In the genomic region with DNA sequence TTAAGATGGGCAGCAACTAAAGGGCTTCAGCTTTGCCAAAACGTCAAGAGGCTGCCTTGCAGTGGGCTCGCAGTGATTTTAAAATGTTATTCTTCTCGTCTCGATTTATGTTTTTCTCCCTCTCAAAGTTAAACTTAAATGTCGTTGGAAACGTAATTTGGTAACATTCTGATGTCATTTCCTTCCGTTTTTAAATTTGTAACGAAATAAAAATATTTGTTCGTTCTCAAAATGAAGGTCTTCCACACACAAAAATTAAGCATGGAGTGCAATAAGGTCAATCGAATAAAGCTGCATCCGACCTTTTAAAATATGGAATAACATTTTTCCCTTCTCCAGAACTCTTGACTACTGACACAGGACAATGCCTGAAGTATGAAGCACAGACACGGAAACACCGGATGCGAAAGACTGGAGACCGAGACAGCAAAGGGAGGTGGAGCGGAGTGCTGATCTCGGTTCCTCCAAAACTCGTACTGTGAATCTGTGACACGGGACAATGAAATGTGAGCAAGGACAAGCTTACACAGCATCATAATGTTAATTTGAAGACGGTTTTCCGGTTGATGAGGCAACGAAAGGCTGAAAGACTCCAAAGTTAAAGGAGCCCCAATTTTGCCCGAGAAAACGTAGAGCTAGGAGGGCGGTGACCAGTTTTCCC, we compare ENCODE assay signal across 1 cellular context.
TF ChIP-seq lines count a peak whose summit lies in the region.

No MANE protein-coding gene starts in this region.

TF ChIP-seq in WTC11, 78 proteins besides CTCF, POLR2A, EP300 and RAD21 (continued from another document):
- TF ChIP-seq ZNF532 (CRISPR knock-in tag; IDR thresholded peaks at IDR 0.05; ENCODE audit: borderline replicate concordance) (no peak), CREB1 (CRISPR knock-in tag; IDR thresholded peaks at IDR 0.05) (no peak), GABPB1 (CRISPR knock-in tag; IDR thresholded peaks at IDR 0.05) (no peak), USF2 (CRISPR knock-in tag; IDR thresholded peaks at IDR 0.05) (no peak), GTF2I (CRISPR knock-in tag; conservative IDR thresholded peaks at IDR 0.05) (no peak)
- TF ChIP-seq, protein P1, sequence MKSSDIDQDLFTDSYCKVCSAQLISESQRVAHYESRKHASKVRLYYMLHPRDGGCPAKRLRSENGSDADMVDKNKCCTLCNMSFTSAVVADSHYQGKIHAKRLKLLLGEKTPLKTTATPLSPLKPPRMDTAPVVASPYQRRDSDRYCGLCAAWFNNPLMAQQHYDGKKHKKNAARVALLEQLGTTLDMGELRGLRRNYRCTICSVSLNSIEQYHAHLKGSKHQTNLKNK (CRISPR knock-in tag; IDR thresholded peaks at IDR 0.05): no peak
- TF ChIP-seq, protein P2, sequence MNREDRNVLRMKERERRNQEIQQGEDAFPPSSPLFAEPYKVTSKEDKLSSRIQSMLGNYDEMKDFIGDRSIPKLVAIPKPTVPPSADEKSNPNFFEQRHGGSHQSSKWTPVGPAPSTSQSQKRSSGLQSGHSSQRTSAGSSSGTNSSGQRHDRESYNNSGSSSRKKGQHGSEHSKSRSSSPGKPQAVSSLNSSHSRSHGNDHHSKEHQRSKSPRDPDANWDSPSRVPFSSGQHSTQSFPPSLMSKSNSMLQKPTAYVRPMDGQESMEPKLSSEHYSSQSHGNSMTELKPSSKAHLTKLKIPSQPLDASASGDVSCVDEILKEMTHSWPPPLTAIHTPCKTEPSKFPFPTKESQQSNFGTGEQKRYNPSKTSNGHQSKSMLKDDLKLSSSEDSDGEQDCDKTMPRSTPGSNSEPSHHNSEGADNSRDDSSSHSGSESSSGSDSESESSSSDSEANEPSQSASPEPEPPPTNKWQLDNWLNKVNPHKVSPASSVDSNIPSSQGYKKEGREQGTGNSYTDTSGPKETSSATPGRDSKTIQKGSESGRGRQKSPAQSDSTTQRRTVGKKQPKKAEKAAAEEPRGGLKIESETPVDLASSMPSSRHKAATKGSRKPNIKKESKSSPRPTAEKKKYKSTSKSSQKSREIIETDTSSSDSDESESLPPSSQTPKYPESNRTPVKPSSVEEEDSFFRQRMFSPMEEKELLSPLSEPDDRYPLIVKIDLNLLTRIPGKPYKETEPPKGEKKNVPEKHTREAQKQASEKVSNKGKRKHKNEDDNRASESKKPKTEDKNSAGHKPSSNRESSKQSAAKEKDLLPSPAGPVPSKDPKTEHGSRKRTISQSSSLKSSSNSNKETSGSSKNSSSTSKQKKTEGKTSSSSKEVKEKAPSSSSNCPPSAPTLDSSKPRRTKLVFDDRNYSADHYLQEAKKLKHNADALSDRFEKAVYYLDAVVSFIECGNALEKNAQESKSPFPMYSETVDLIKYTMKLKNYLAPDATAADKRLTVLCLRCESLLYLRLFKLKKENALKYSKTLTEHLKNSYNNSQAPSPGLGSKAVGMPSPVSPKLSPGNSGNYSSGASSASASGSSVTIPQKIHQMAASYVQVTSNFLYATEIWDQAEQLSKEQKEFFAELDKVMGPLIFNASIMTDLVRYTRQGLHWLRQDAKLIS (CRISPR knock-in tag; IDR thresholded peaks at IDR 0.05; ENCODE audit: borderline replicate concordance): no peak
